7 cellular contexts compared by ENCODE assay signal in the genomic region with DNA sequence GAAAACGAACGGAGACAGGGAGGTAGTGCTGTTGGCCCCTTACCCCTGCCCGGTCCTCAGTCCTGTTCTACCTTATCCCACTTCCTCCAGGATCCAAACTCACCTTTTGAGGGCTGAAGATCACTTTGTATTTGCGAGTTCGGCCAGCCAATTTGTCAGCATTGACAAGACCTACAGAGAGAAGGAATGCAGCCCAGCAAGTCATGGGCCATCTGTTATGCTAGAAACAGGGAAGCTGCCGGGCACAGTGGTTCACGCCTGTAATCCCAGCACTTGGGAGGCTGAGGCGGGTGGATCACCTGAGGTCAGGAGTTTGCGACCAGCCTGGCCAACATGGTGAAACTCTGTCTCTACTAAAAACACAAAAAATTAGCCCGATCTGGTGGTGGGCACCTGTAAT. TPM values are rescaled to one million over a fixed set of nuclear protein-coding genes. Genes with fewer than 3 reads are reported as not detected.
A peak's percentile ranks its signal among the peaks of the same experiment; 100 is the strongest.
DNase-seq lines count a peak whose midpoint lies in the region; ATAC-seq, FAIRE-seq and TF ChIP-seq lines count a peak whose summit lies in the region.
"Not testable (repeated sequence)": the region's sequence is repeated elsewhere in the genome, so short reads cannot be mapped to it uniquely, and the experiment has no call there.

No MANE protein-coding gene starts in this region.

- not testable (repeated sequence) for H3K4me3 Mint-ChIP-seq in T-helper 17 cell; activated CD4-positive, alpha-beta T cell treated with anti-CD3 and anti-CD28 coated beads, Interleukin-2, amount 10 ng/mL, durations not matched to agents 7 days and 5 days; mesothelial cell of epicardium
- peak overlapping the region; percentile 74 for H3K4me3 Mint-ChIP-seq in type B pancreatic cell

- not testable (repeated sequence) for H3K79me1 ChIP-seq in trophoblast cell (ENCODE audit: low read length)

- no CpG with 5 or more reads among the region's 10 CpGs for WGBS in trophoblast cell (ENCODE audit: extremely low coverage, insufficient coverage, insufficient read length)

- H2AFZ ChIP-seq in endothelial cell of umbilical vein (ENCODE audit: low read depth, low read length); trophoblast cell (ENCODE audit: insufficient read depth, low read length, poor library complexity): not testable (repeated sequence)

- H4K20me1 ChIP-seq in endothelial cell of umbilical vein (replicated peaks; ENCODE audit: control insufficient read depth, extremely low read depth, insufficient read depth, low read length), result not testable (repeated sequence)

- CTCF ChIA-PET in activated CD4-positive, alpha-beta T cell treated with anti-CD3 and anti-CD28 coated beads, Interleukin-2, amount 10 ng/mL, durations not matched to agents 7 days and 5 days (lab: Charles Lee); endothelial cell of umbilical vein (lab: Charles Lee): not testable (repeated sequence)

- H3K18ac ChIP-seq in trophoblast cell (ENCODE audit: low read length), result not testable (repeated sequence)

- peaks cover 9 to 10% of the 10 kb centered on the region in 2 experiments for H3K36me3 ChIP-seq in endothelial cell of umbilical vein (ENCODE audit: control insufficient read depth in 2 of 2, extremely low read depth in 1 of 2, insufficient read depth in 2 of 2, low read length in 2 of 2)
- H3K36me3 ChIP-seq in trophoblast cell (ENCODE audit: control insufficient read depth in 1 of 2, insufficient read depth in 2 of 2, low read length in 2 of 2), result not testable (repeated sequence)

- not testable (repeated sequence) for H2BK5ac ChIP-seq in trophoblast cell (ENCODE audit: low read depth, low read length, poor library complexity)

- H4K91ac ChIP-seq in trophoblast cell (ENCODE audit: low read depth, low read length), result not testable (repeated sequence)

- H3K9ac ChIP-seq in endothelial cell of umbilical vein (replicated peaks; ENCODE audit: extremely low read depth, insufficient read depth, low read length); trophoblast cell (ENCODE audit: low read length): not testable (repeated sequence)

- H3K27me3 ChIP-seq in endothelial cell of umbilical vein (ENCODE audit: control insufficient read depth in 2 of 2, insufficient read depth in 2 of 2, low read length in 2 of 2); trophoblast cell (ENCODE audit: insufficient read depth, low read length): not testable (repeated sequence)

- not testable (repeated sequence) for H3K79me2 ChIP-seq in endothelial cell of umbilical vein (ENCODE audit: control insufficient read depth, insufficient read depth, low read length); trophoblast cell (ENCODE audit: control insufficient read depth, insufficient read depth, low read length, poor library complexity)

- not testable (repeated sequence) for TF ChIP-seq CTCF in endothelial cell of umbilical vein (IDR thresholded peaks at IDR 0.05; ENCODE audit: extremely low read depth in 1 of 2, insufficient read depth in 1 of 2, low read depth in 1 of 2, low read length in 2 of 2); mesothelial cell of epicardium (IDR thresholded peaks at IDR 0.05; ENCODE audit: unreplicated experiment); type B pancreatic cell (conservative IDR thresholded peaks at IDR 0.05)

- not testable (repeated sequence) for H3K14ac ChIP-seq in trophoblast cell (ENCODE audit: low read length)

- H2AK5ac ChIP-seq in trophoblast cell (ENCODE audit: low read length), result not testable (repeated sequence)

- not testable (repeated sequence) for H2BK120ac ChIP-seq in trophoblast cell (ENCODE audit: insufficient read depth, low read length, poor library complexity)

- not testable (repeated sequence) for H3K9me3 Mint-ChIP-seq in activated CD4-positive, alpha-beta T cell treated with anti-CD3 and anti-CD28 coated beads, Interleukin-2, amount 10 ng/mL, durations not matched to agents 7 days and 5 days; mesothelial cell of epicardium; type B pancreatic cell

- not testable (repeated sequence) for BruUV-seq in endothelial cell of umbilical vein (replicated peaks; lab: Mats Ljungman, UMichigan)

- peak; percentile 24 for FAIRE-seq in endothelial cell of umbilical vein (lab: Jason Lieb, UNC)

- not testable (repeated sequence) for H3K27ac ChIP-seq in endothelial cell of umbilical vein (ENCODE audit: insufficient read depth, low read depth, low read length); trophoblast cell (ENCODE audit: low read depth, low read length)

- not testable (repeated sequence) for H4K12ac ChIP-seq in trophoblast cell (ENCODE audit: low read depth, low read length)

- H3K27ac Mint-ChIP-seq in T-helper 17 cell (peak overlapping the region; percentile 8), mesothelial cell of epicardium (peak overlapping the region; percentile 31), type B pancreatic cell (peak overlapping the region; percentile 83)
- peak overlapping the region; percentile 27 for H3K27ac Mint-ChIP-seq in activated CD4-positive, alpha-beta T cell treated with anti-CD3 and anti-CD28 coated beads, Interleukin-2, amount 10 ng/mL, durations not matched to agents 7 days and 5 days

- ATAC-seq in T-helper 17 cell, result not testable (repeated sequence)

- peaks cover 24% of the 10 kb centered on the region for H3K4me1 Mint-ChIP-seq in T-helper 17 cell
- peaks cover 18% of the 10 kb centered on the region for H3K4me1 Mint-ChIP-seq in activated CD4-positive, alpha-beta T cell treated with anti-CD3 and anti-CD28 coated beads, Interleukin-2, amount 10 ng/mL, durations not matched to agents 7 days and 5 days
- peaks cover 12% of the 10 kb centered on the region for H3K4me1 Mint-ChIP-seq in mesothelial cell of epicardium
- H3K4me1 Mint-ChIP-seq in type B pancreatic cell (ENCODE audit: unreplicated experiment), result peaks cover 18% of the 10 kb centered on the region

- H3K4me3 ChIP-seq in endothelial cell of umbilical vein (replicated peaks in 1 of 3; ENCODE audit: insufficient read depth in 1 of 3, low read depth in 1 of 3, low read length in 3 of 3); trophoblast cell (ENCODE audit: low read depth, low read length): not testable (repeated sequence)

- H3K36me3 Mint-ChIP-seq in T-helper 17 cell (ENCODE audit: low read depth), result peaks cover 14% of the 10 kb centered on the region
- peaks cover 35% of the 10 kb centered on the region for H3K36me3 Mint-ChIP-seq in activated CD4-positive, alpha-beta T cell treated with anti-CD3 and anti-CD28 coated beads, Interleukin-2, amount 10 ng/mL, durations not matched to agents 7 days and 5 days (ENCODE audit: low read depth)
- peaks cover 20% of the 10 kb centered on the region for H3K36me3 Mint-ChIP-seq in mesothelial cell of epicardium
- H3K36me3 Mint-ChIP-seq in type B pancreatic cell, result peaks cover 32% of the 10 kb centered on the region

- POLR2A ChIA-PET in activated CD4-positive, alpha-beta T cell treated with anti-CD3 and anti-CD28 coated beads, Interleukin-2, amount 10 ng/mL, durations not matched to agents 7 days and 5 days (lab: Charles Lee); endothelial cell of umbilical vein (lab: Charles Lee): not testable (repeated sequence)

- intact Hi-C loops in endothelial cell of umbilical vein (cut with micrococcal nuclease), result not testable (repeated sequence)

- not testable (repeated sequence) for H3K27me3 Mint-ChIP-seq in T-helper 17 cell; activated CD4-positive, alpha-beta T cell treated with anti-CD3 and anti-CD28 coated beads, Interleukin-2, amount 10 ng/mL, durations not matched to agents 7 days and 5 days; mesothelial cell of epicardium (ENCODE audit: low read depth); type B pancreatic cell

- not testable (repeated sequence) for H3K9me1 ChIP-seq in endothelial cell of umbilical vein (replicated peaks; ENCODE audit: control insufficient read depth, extremely low read depth, insufficient read depth, low read length)

- H3K4ac ChIP-seq in trophoblast cell (ENCODE audit: low read depth, low read length), result not testable (repeated sequence)

- not testable (repeated sequence) for H3K4me1 ChIP-seq in endothelial cell of umbilical vein (ENCODE audit: control insufficient read depth, extremely low read depth, insufficient read depth, low read length); trophoblast cell (ENCODE audit: control insufficient read depth in 1 of 2, insufficient read depth in 2 of 2, low read length in 2 of 2)

- not testable (repeated sequence) for H2BK12ac ChIP-seq in trophoblast cell (ENCODE audit: low read length)

- DNase-seq in ELF-1 (ENCODE audit: low read depth, low spot score) (peak; percentile 29), trophoblast cell (peak; percentile 83 to 85)
- not testable (repeated sequence) for DNase-seq in T-helper 17 cell; activated CD4-positive, alpha-beta T cell treated with anti-CD3 and anti-CD28 coated beads, Interleukin-2, amount 10 ng/mL, durations not matched to agents 7 days and 5 days; endothelial cell of umbilical vein (ENCODE audit: low read depth, low spot score); mesothelial cell of epicardium (ENCODE audit: low spot score in 2 of 2, unreplicated experiment in 2 of 2); type B pancreatic cell (ENCODE audit: extremely low spot score, unreplicated experiment)

- not testable (repeated sequence) for H3K9me3 ChIP-seq in T-helper 17 cell (ENCODE audit: control insufficient read depth, low read length, poor library complexity, severe bottlenecking); endothelial cell of umbilical vein (replicated peaks; ENCODE audit: control insufficient read depth, insufficient read depth, low read length); trophoblast cell (ENCODE audit: insufficient read depth, low read depth, low read length)

- not testable (repeated sequence) for H3K4me2 ChIP-seq in endothelial cell of umbilical vein (ENCODE audit: insufficient read depth, low read length); trophoblast cell (ENCODE audit: low read length)

- dilution Hi-C loops in endothelial cell of umbilical vein (cut with MboI; ENCODE audit: extremely low pct_ligation_motif_present, low sequenced_read_pairs), result not testable (repeated sequence)

- H3K23ac ChIP-seq in trophoblast cell (ENCODE audit: low read length), result not testable (repeated sequence)

- TF ChIP-seq POLR2A in endothelial cell of umbilical vein (IDR thresholded peaks at IDR 0.05; ENCODE audit: low read depth, low read length), result not testable (repeated sequence)

- not testable (repeated sequence) for H4K8ac ChIP-seq in trophoblast cell (ENCODE audit: low read depth, low read length)

RNA-seq across cellular contexts. Expression of a gene that starts 8.7 kb away (rescaled TPM):
- 10 to 100 TPM; 19.2 to 23.6 TPM for total RNA-seq in T-helper 17 cell
- total RNA-seq in activated CD4-positive, alpha-beta T cell treated with anti-CD3 and anti-CD28 coated beads, Interleukin-2, amount 10 ng/mL, durations not matched to agents 7 days and 5 days, result 10 to 100 TPM; 17.9 to 19.7 TPM
- 14.2 and 14.7 TPM in 2 replicates for total RNA-seq in endothelial cell of umbilical vein
- 10.4 and 11.8 TPM in 2 replicates for polyA plus RNA-seq in endothelial cell of umbilical vein
- 10.1 and 10.4 TPM in 2 replicates for polyA plus RNA-seq in endothelial cell of umbilical vein (2011; cell fraction: cytosol; rRNA removed)
- polyA plus RNA-seq in endothelial cell of umbilical vein (2011; cell fraction: nucleus; rRNA removed), result 40.8 and 46.5 TPM in 2 replicates
- 16.4 and 17.4 TPM in 2 replicates for polyA plus RNA-seq in endothelial cell of umbilical vein (2012)
- 12.9 and 17.7 TPM in 2 replicates for polyA minus RNA-seq in endothelial cell of umbilical vein
- 6.8 TPM for polyA minus RNA-seq in endothelial cell of umbilical vein (2011; cell fraction: cytosol; rRNA and poly(A)+ RNA removed)
- polyA minus RNA-seq in endothelial cell of umbilical vein (2011; cell fraction: nucleus; rRNA and poly(A)+ RNA removed), result 9.3 and 14.6 TPM in 2 replicates
- 21.7 to 26.2 TPM (median 25.2 TPM) in 3 replicates for total RNA-seq in mesothelial cell of epicardium
- 11.7 and 12.0 TPM in 2 replicates for polyA plus RNA-seq in trophoblast cell (2013)
- 20.2 and 25.5 TPM in 2 replicates for total RNA-seq in type B pancreatic cell (ENCODE audit: low replicate concordance)

RNA-seq across cellular contexts. Expression of a gene that starts 19.4 kb away (rescaled TPM):
- total RNA-seq in T-helper 17 cell (10 to 100 TPM; 19.9 to 40.6 TPM), endothelial cell of umbilical vein (171 and 185 TPM in 2 replicates), mesothelial cell of epicardium (51.7 to 59.1 TPM (median 56.9 TPM) in 3 replicates), type B pancreatic cell (ENCODE audit: low replicate concordance) (54.6 and 101 TPM in 2 replicates)
- total RNA-seq in activated CD4-positive, alpha-beta T cell treated with anti-CD3 and anti-CD28 coated beads, Interleukin-2, amount 10 ng/mL, durations not matched to agents 7 days and 5 days, result 100 to 1,000 TPM; 179 to 196 TPM
- 270 and 280 TPM in 2 replicates for polyA plus RNA-seq in endothelial cell of umbilical vein
- 182 and 231 TPM in 2 replicates for polyA plus RNA-seq in endothelial cell of umbilical vein (2011; cell fraction: cytosol; rRNA removed)
- 393 and 538 TPM in 2 replicates for polyA plus RNA-seq in endothelial cell of umbilical vein (2011; cell fraction: nucleus; rRNA removed)
- polyA plus RNA-seq in endothelial cell of umbilical vein (2012), result 76.1 and 156 TPM in 2 replicates
- 235 and 275 TPM in 2 replicates for polyA minus RNA-seq in endothelial cell of umbilical vein
- polyA minus RNA-seq in endothelial cell of umbilical vein (2011; cell fraction: cytosol; rRNA and poly(A)+ RNA removed), result 256 TPM
- polyA minus RNA-seq in endothelial cell of umbilical vein (2011; cell fraction: nucleus; rRNA and poly(A)+ RNA removed), result 92.1 and 129 TPM in 2 replicates
- 123 and 132 TPM in 2 replicates for polyA plus RNA-seq in trophoblast cell (2013)

RNA-seq across cellular contexts. Expression of a gene that starts 59.0 kb away (rescaled TPM):
- total RNA-seq in T-helper 17 cell (1 to 10 TPM; 3.7 to 5.3 TPM), endothelial cell of umbilical vein (13.3 and 15.3 TPM in 2 replicates), mesothelial cell of epicardium (18.6 to 21.5 TPM (median 20.2 TPM) in 3 replicates), type B pancreatic cell (ENCODE audit: low replicate concordance) (14.0 and 20.3 TPM in 2 replicates)
- total RNA-seq in activated CD4-positive, alpha-beta T cell treated with anti-CD3 and anti-CD28 coated beads, Interleukin-2, amount 10 ng/mL, durations not matched to agents 7 days and 5 days, result 10 to 100 TPM; 30.8 to 35.9 TPM
- 7.7 and 8.8 TPM in 2 replicates for polyA plus RNA-seq in endothelial cell of umbilical vein
- 8.2 and 10.1 TPM in 2 replicates for polyA plus RNA-seq in endothelial cell of umbilical vein (2011; cell fraction: cytosol; rRNA removed)
- polyA plus RNA-seq in endothelial cell of umbilical vein (2011; cell fraction: nucleus; rRNA removed), result 34.0 and 38.4 TPM in 2 replicates
- 8.9 and 9.4 TPM in 2 replicates for polyA plus RNA-seq in endothelial cell of umbilical vein (2012)
- polyA minus RNA-seq in endothelial cell of umbilical vein, result 5.9 and 6.5 TPM in 2 replicates
- polyA minus RNA-seq in endothelial cell of umbilical vein (2011; cell fraction: cytosol; rRNA and poly(A)+ RNA removed), result 19.8 TPM
- polyA minus RNA-seq in endothelial cell of umbilical vein (2011; cell fraction: nucleus; rRNA and poly(A)+ RNA removed), result 4.4 and 6.0 TPM in 2 replicates
- 6.2 and 6.6 TPM in 2 replicates for polyA plus RNA-seq in trophoblast cell (2013)

Comparison
In these comparisons a context has a peak if more than half of its experiments do, and no peak if none do; other contexts are left out.
1. H3K27ac Mint-ChIP-seq: peak in every context shown above with its lines; median percentile 83 in type B pancreatic cell; 31 in mesothelial cell of epicardium; 27 in activated CD4-positive, alpha-beta T cell treated with anti-CD3 and anti-CD28 coated beads, Interleukin-2, amount 10 ng/mL, durations not matched to agents 7 days and 5 days; 8 in T-helper 17 cell.